ENCODE assay signal across 8 cellular contexts in genomic region chr14:58299665-58300202, GRCh38. TPM values are rescaled to one million over a fixed set of nuclear protein-coding genes. Genes with fewer than 3 reads are reported as not detected.
A peak's percentile ranks its signal among the peaks of the same experiment; 100 is the strongest.
DNase-seq lines count a peak whose midpoint lies in the region; ATAC-seq and TF ChIP-seq lines count a peak whose summit lies in the region.

No MANE protein-coding gene starts in this region.

- H3K27me3 ChIP-seq in Panc1 (ENCODE audit: control insufficient read depth, insufficient read depth, low read length) (no peaks in the 10 kb centered on the region), ectodermal cell (ENCODE audit: control insufficient read depth, insufficient read depth, low read length, poor library complexity, severe bottlenecking) (no peaks in the 10 kb centered on the region), mucosa of rectum (ENCODE audit: control insufficient read depth in 2 of 2, insufficient read depth in 2 of 2, low read length in 2 of 2) (no peaks in the 10 kb centered on the region)

- H3K9me3 Mint-ChIP-seq in activated CD4-positive, alpha-beta T cell treated with anti-CD3 and anti-CD28 coated beads, Interleukin-2, amount 10 ng/mL, durations not matched to agents 7 days and 5 days, result no peaks in the 10 kb centered on the region

- POLR2A ChIA-PET in activated CD4-positive, alpha-beta T cell treated with anti-CD3 and anti-CD28 coated beads, Interleukin-2, amount 10 ng/mL, durations not matched to agents 7 days and 5 days (lab: Charles Lee), result no interaction called here
- POLR2A ChIA-PET in Panc1 (lab: Charles Lee), result no interaction called here

- H3K9me3 ChIP-seq in Panc1 (ENCODE audit: control insufficient read depth, insufficient read depth, low read depth, low read length) (no peaks in the 10 kb centered on the region), ectodermal cell (ENCODE audit: control insufficient read depth, low read length) (no peaks in the 10 kb centered on the region), mucosa of rectum (ENCODE audit: control insufficient read depth in 2 of 2, low read length in 2 of 2) (no peaks in the 10 kb centered on the region)

- peak overlapping the region; percentile 80 for H3K27ac ChIP-seq in Panc1 (ENCODE audit: low read length)
- peak overlapping the region; percentile 44 for H3K27ac ChIP-seq in ectodermal cell (ENCODE audit: insufficient read depth, low read depth, low read length, poor library complexity, severe bottlenecking)
- H3K27ac ChIP-seq in mucosa of rectum (ENCODE audit: low read depth in 2 of 2, low read length in 2 of 2), result peak overlapping the region; percentile 93 to 97

- peaks cover 35% of the 10 kb centered on the region for H3K36me3 Mint-ChIP-seq in activated CD4-positive, alpha-beta T cell treated with anti-CD3 and anti-CD28 coated beads, Interleukin-2, amount 10 ng/mL, durations not matched to agents 7 days and 5 days (ENCODE audit: low read depth)

- no peak for TF ChIP-seq CTCF in Panc1 (IDR thresholded peaks at IDR 0.05)

- no peaks in the 10 kb centered on the region for H3K27me3 Mint-ChIP-seq in activated CD4-positive, alpha-beta T cell treated with anti-CD3 and anti-CD28 coated beads, Interleukin-2, amount 10 ng/mL, durations not matched to agents 7 days and 5 days

- CTCF ChIA-PET in activated CD4-positive, alpha-beta T cell treated with anti-CD3 and anti-CD28 coated beads, Interleukin-2, amount 10 ng/mL, durations not matched to agents 7 days and 5 days (lab: Charles Lee), result interaction anchor here (0.5 to 2.2 kb wide), 4 partner anchors 8 to 1117 kb away, joined by 3 to 7 read pairs (median 4); no protein-coding TSS in a partner anchor
- CTCF ChIA-PET in Panc1 (lab: Charles Lee), result no interaction called here

- H3K4me1 ChIP-seq in Panc1 (ENCODE audit: control insufficient read depth, insufficient read depth, low read length), result peaks cover 7% of the 10 kb centered on the region; the same call in 1 of the 2 replicates
- H3K4me1 ChIP-seq in ectodermal cell (ENCODE audit: control insufficient read depth, insufficient read depth, low read length), result peaks cover 3% of the 10 kb centered on the region
- peaks cover 6 to 10% of the 10 kb centered on the region in 2 donors for H3K4me1 ChIP-seq in mucosa of rectum (ENCODE audit: control insufficient read depth in 2 of 2, insufficient read depth in 2 of 2, low read length in 2 of 2)

- H3K27ac Mint-ChIP-seq in activated CD4-positive, alpha-beta T cell treated with anti-CD3 and anti-CD28 coated beads, Interleukin-2, amount 10 ng/mL, durations not matched to agents 7 days and 5 days, result peak overlapping the region; percentile 91

- H3K36me3 ChIP-seq in Panc1 (ENCODE audit: control insufficient read depth, insufficient read depth, low read length), result peaks cover 15% of the 10 kb centered on the region
- H3K36me3 ChIP-seq in ectodermal cell (ENCODE audit: control insufficient read depth, insufficient read depth, low read length), result peaks cover 16% of the 10 kb centered on the region
- peaks cover 9 to 20% of the 10 kb centered on the region in 2 donors for H3K36me3 ChIP-seq in mucosa of rectum (ENCODE audit: control insufficient read depth in 2 of 2, insufficient read depth in 2 of 2, low read length in 2 of 2)

- DNase-seq in activated CD4-positive, alpha-beta T cell treated with anti-CD3 and anti-CD28 coated beads, Interleukin-2, amount 10 ng/mL, durations not matched to agents 7 days and 5 days, result peak; percentile 13
- no peak for DNase-seq in activated CD4-positive, alpha-beta T cell treated with anti-CD3 and anti-CD28 coated beads, Interleukin-2, amount 50 U/mL, for 4 hours
- no peak for DNase-seq in Panc1 (ENCODE audit: low read depth, low spot score)

- in situ Hi-C loops in Panc1 (cut with HindIII; ENCODE audit: low pct_unique_long_range_greater_than_20kb, low sequenced_read_pairs), result no loop called here

- peak overlapping the region; percentile 85 to 93 for H3K9ac ChIP-seq in mucosa of rectum (ENCODE audit: low read depth in 1 of 2, low read length in 2 of 2)

- H3K4me3 Mint-ChIP-seq in activated CD4-positive, alpha-beta T cell treated with anti-CD3 and anti-CD28 coated beads, Interleukin-2, amount 10 ng/mL, durations not matched to agents 7 days and 5 days, result peak overlapping the region; percentile 88

- 8 to 10% methylated on average over 15 of the region's 15 CpGs for WGBS in ectodermal cell, 2 experiments

- no TSS peak for BruUV-seq in Panc1 (replicated peaks; lab: Mats Ljungman, UMichigan)

- intact Hi-C loops in Panc1 (cut with micrococcal nuclease; ENCODE audit: unreplicated experiment), result no loop called here

- H3K4me3 ChIP-seq in Panc1 (ENCODE audit: low read depth in 2 of 2, low read length in 2 of 2), result peak overlapping the region; percentile 86 to 99
- peak overlapping the region; percentile 83 for H3K4me3 ChIP-seq in ectodermal cell (ENCODE audit: insufficient read depth, low read depth, low read length)
- peak overlapping the region; percentile 99 to 100 for H3K4me3 ChIP-seq in mucosa of rectum (ENCODE audit: low read length in 2 of 2)

- H3K4me1 Mint-ChIP-seq in activated CD4-positive, alpha-beta T cell treated with anti-CD3 and anti-CD28 coated beads, Interleukin-2, amount 10 ng/mL, durations not matched to agents 7 days and 5 days, result peaks cover 32% of the 10 kb centered on the region

- ATAC-seq in Panc1, result no peak
- ATAC-seq in HG02981 (IDR thresholded peaks at IDR 0.05; ENCODE audit: unreplicated experiment), result no peak
- no peak for ATAC-seq in GM18861 (IDR thresholded peaks at IDR 0.05; ENCODE audit: unreplicated experiment)
- ATAC-seq in HG02642 (IDR thresholded peaks at IDR 0.05; ENCODE audit: poor library complexity, unreplicated experiment), result no peak

RNA-seq across cellular contexts. Expression of gene ARID4A, which starts 1.4 kb away (rescaled TPM):
- 10 to 100 TPM; 32.8 to 37.3 TPM for total RNA-seq in activated CD4-positive, alpha-beta T cell treated with anti-CD3 and anti-CD28 coated beads, Interleukin-2, amount 10 ng/mL, durations not matched to agents 7 days and 5 days
- 11.4 TPM for total RNA-seq in Panc1 (2021; ENCODE audit: unreplicated experiment)
- polyA plus RNA-seq in Panc1 (2012; ENCODE audit: insufficient read length), result 4.6 TPM
- 15.3 TPM for polyA plus RNA-seq in ectodermal cell (2013, experiment 1 of 4)
- 16.7 TPM for polyA plus RNA-seq in ectodermal cell (2013, experiment 2 of 4)
- 16.8 TPM for polyA plus RNA-seq in ectodermal cell (2013, experiment 3 of 4)
- polyA plus RNA-seq in ectodermal cell (2013, experiment 4 of 4), result 16.3 TPM

RNA-seq across cellular contexts. Expression of gene PSMA3, which starts 55.1 kb away (rescaled TPM):
- 100 to 1,000 TPM; 233 to 245 TPM for total RNA-seq in activated CD4-positive, alpha-beta T cell treated with anti-CD3 and anti-CD28 coated beads, Interleukin-2, amount 10 ng/mL, durations not matched to agents 7 days and 5 days
- total RNA-seq in Panc1 (2021; ENCODE audit: unreplicated experiment), result 159 TPM
- 68.1 TPM for polyA plus RNA-seq in Panc1 (2012; ENCODE audit: insufficient read length)
- 188 TPM for polyA plus RNA-seq in ectodermal cell (2013, experiment 1 of 4)
- polyA plus RNA-seq in ectodermal cell (2013, experiment 2 of 4), result 183 TPM
- 151 TPM for polyA plus RNA-seq in ectodermal cell (2013, experiment 3 of 4)
- 155 TPM for polyA plus RNA-seq in ectodermal cell (2013, experiment 4 of 4)

Comparison
In these comparisons a context has a peak if more than half of its experiments do, and no peak if none do; other contexts are left out.
1. H3K27ac ChIP-seq: peak in every context shown above with its lines; median percentile 95 in mucosa of rectum; 80 in Panc1; 44 in ectodermal cell.